ENCODE assay signal across 14 cellular contexts in genomic region chr2:209956276-209956675, GRCh38.
DNase-seq lines count a peak whose midpoint lies in the region; ATAC-seq lines count a peak whose summit lies in the region.
"Had no signal": no experiment of that assay in that cellular context is flagged by ENCODE, and none has a peak within 500 bp of the region (broad histone marks: within the 10 kb centered on the region; RNA-seq: fewer than 3 reads in every experiment).

No MANE protein-coding gene starts in this region.

- ATAC-seq in HG02610 (IDR thresholded peaks at IDR 0.05; ENCODE audit: unreplicated experiment) = no peak
- no peak for ATAC-seq in GM19324 (IDR thresholded peaks at IDR 0.05; ENCODE audit: low FRiP score, unreplicated experiment)
- ATAC-seq in stimulated activated effector memory CD8-positive, alpha-beta T cell treated with anti-CD3 and anti-CD28 coated beads, Interleukin-12 subunit alpha, Interleukin-12 subunit beta, amount 100 ng/mL, for 72 hours = no peak

- no peaks in the 10 kb centered on the region for H3K36me3 Mint-ChIP-seq in stimulated activated effector memory CD8-positive, alpha-beta T cell treated with anti-CD3 and anti-CD28 coated beads, Interleukin-12 subunit alpha, Interleukin-12 subunit beta, amount 100 ng/mL, for 72 hours
- H3K36me3 Mint-ChIP-seq: CD8-positive, alpha-beta memory T cell had no signal

- H3K4me1 Mint-ChIP-seq in stimulated activated effector memory CD8-positive, alpha-beta T cell treated with anti-CD3 and anti-CD28 coated beads, Interleukin-12 subunit alpha, Interleukin-12 subunit beta, amount 100 ng/mL, for 72 hours = no peaks in the 10 kb centered on the region
- H3K4me1 Mint-ChIP-seq: CD8-positive, alpha-beta memory T cell had no signal

- H3K9me3 Mint-ChIP-seq in stimulated activated effector memory CD8-positive, alpha-beta T cell treated with anti-CD3 and anti-CD28 coated beads, Interleukin-12 subunit alpha, Interleukin-12 subunit beta, amount 100 ng/mL, for 72 hours = no peaks in the 10 kb centered on the region

- H3K4me3 Mint-ChIP-seq in stimulated activated effector memory CD8-positive, alpha-beta T cell treated with anti-CD3 and anti-CD28 coated beads, Interleukin-12 subunit alpha, Interleukin-12 subunit beta, amount 100 ng/mL, for 72 hours = no peak overlapping the region
- H3K4me3 Mint-ChIP-seq: CD8-positive, alpha-beta memory T cell; HFFc6 had no signal

- DNase-seq in NCI-H2107 (lab: John Stamatoyannopoulos, UW) (peak; percentile 2), NCI-H2107 treated with DMSO at 0.1 percent for 48 hours (lab: John Stamatoyannopoulos, UW; ENCODE audit: unreplicated experiment) (no peak), NCI-H1105 treated with DMSO at 0.1 percent for 48 hours (lab: John Stamatoyannopoulos, UW) (peak; percentile 7), RPMI8226 (peak; percentile 55)
- no peak for DNase-seq in stimulated activated effector memory CD8-positive, alpha-beta T cell treated with anti-CD3 and anti-CD28 coated beads, Interleukin-12 subunit alpha, Interleukin-12 subunit beta, amount 100 ng/mL, for 72 hours (ENCODE audit: low spot score in 2 of 2)
- DNase-seq: 8988T; AML-193; Caco-2; CD8-positive, alpha-beta memory T cell; DMS53; HCEC 1CT; HFFc6 had no signal

- no peak overlapping the region for H3K27ac Mint-ChIP-seq in stimulated activated effector memory CD8-positive, alpha-beta T cell treated with anti-CD3 and anti-CD28 coated beads, Interleukin-12 subunit alpha, Interleukin-12 subunit beta, amount 100 ng/mL, for 72 hours
- H3K27ac Mint-ChIP-seq: CD8-positive, alpha-beta memory T cell; HFFc6 had no signal

Comparison
In these comparisons a context has a peak if more than half of its experiments do, and no peak if none do; other contexts are left out.
1. DNase-seq: peak in NCI-H2107 (single experiment), NCI-H1105 treated with DMSO at 0.1 percent for 48 hours (single experiment) and RPMI8226 (single experiment); none in NCI-H2107 treated with DMSO at 0.1 percent for 48 hours (single experiment) and stimulated activated effector memory CD8-positive, alpha-beta T cell treated with anti-CD3 and anti-CD28 coated beads, Interleukin-12 subunit alpha, Interleukin-12 subunit beta, amount 100 ng/mL, for 72 hours (0 of 2).